ENCODE assay signal across 24 cellular contexts in genomic region chr21:34219334-34220020, GRCh38.
"Had no signal": no experiment of that assay in that cellular context is flagged by ENCODE, and none has a peak within 500 bp of the region (broad histone marks: within the 10 kb centered on the region; RNA-seq: fewer than 3 reads in every experiment).

No MANE protein-coding gene starts in this region.

- H3K4me3 ChIP-seq: ascending aorta, breast epithelium, gastroesophageal sphincter, hepatocyte, mucosa of descending colon, pancreas, psoas muscle, uterus had no signal

- H3K27me3 ChIP-seq: ascending aorta, breast epithelium, gastroesophageal sphincter, hepatocyte, pancreas, uterus had no signal

- DNase-seq: activated CD4-positive, alpha-beta T cell treated with anti-CD3 and anti-CD28 coated beads for 4 hours; activated CD4-positive, alpha-beta T cell treated with anti-CD3 and anti-CD28 coated beads, Interleukin-2, amount 50 U/mL, for 4 hours; activated gamma-delta T cell; activated naive CD4-positive, alpha-beta T cell treated with anti-CD3 and anti-CD28 coated beads, Interleukin-2, amount 10 ng/mL, durations not matched to agents 7 days and 5 days; activated naive CD8-positive, alpha-beta T cell treated with anti-CD3 and anti-CD28 coated beads, Interleukin-2, amount 10 ng/mL, durations not matched to agents 7 days and 5 days; dermis blood vessel endothelial cell; effector CD4-positive, alpha-beta T cell; left cardiac atrium; left ventricle myocardium superior; mucosa of descending colon; naive B cell; nephron progenitor cell; nucleus accumbens; pancreas; psoas muscle; stimulated activated CD4-positive, alpha-beta T cell treated with anti-CD3 and anti-CD28 coated beads, Interleukin-2, amount 100 ng/mL, for 48 hours; stimulated activated naive CD4-positive, alpha-beta T cell treated with Interleukin-2 at 50 U/mL for 16 hours; T-helper 9 cell; uterus had no signal

- H3K4me1 ChIP-seq: breast epithelium, pancreas, uterus had no signal

- H3K27ac ChIP-seq: ascending aorta, breast epithelium, gastroesophageal sphincter, hepatocyte, pancreas, psoas muscle, uterus, VCaP had no signal

- H3K36me3 ChIP-seq: ascending aorta, breast epithelium, gastroesophageal sphincter, pancreas, uterus had no signal

- H3K9me3 ChIP-seq: gastroesophageal sphincter, mucosa of descending colon, pancreas, uterus had no signal
